In genomic region chr9:77497322-77498198, GRCh38 we compare ENCODE assay signal across 19 cellular contexts.
A peak's percentile ranks its signal among the peaks of the same experiment; 100 is the strongest.
DNase-seq lines count a peak whose midpoint lies in the region; ATAC-seq, FAIRE-seq and TF ChIP-seq lines count a peak whose summit lies in the region.
"Had no signal": no experiment of that assay in that cellular context is flagged by ENCODE, and none has a peak within 500 bp of the region (broad histone marks: within the 10 kb centered on the region; RNA-seq: fewer than 3 reads in every experiment).

No MANE protein-coding gene starts in this region.

- H3K4me1 ChIP-seq in A549 (peaks cover 27% of the 10 kb centered on the region), PC-3 (ENCODE audit: insufficient read depth, low read length) (peaks cover 27% of the 10 kb centered on the region)
- H3K4me1 ChIP-seq: BLaER1 had no signal

- H3F3A ChIP-seq in PC-3 (ENCODE audit: low read length, unreplicated experiment): peaks cover 4% of the 10 kb centered on the region

- H3K36me3 Mint-ChIP-seq in nephron (ENCODE audit: low read depth): no peaks in the 10 kb centered on the region
- H3K36me3 Mint-ChIP-seq: CD14-positive monocyte; CD4-positive, alpha-beta memory T cell had no signal

- H3K4me2 ChIP-seq in A549 (peak overlapping the region; percentile 72; the same call in 2 of the 3 replicates), PC-3 (ENCODE audit: low read length) (peak overlapping the region; percentile 63)
- H3K4me2 ChIP-seq: BLaER1 had no signal

- no peaks in the 10 kb centered on the region for H3K36me3 ChIP-seq in PC-3 (ENCODE audit: low read depth, low read length)
- H3K36me3 ChIP-seq: BLaER1 had no signal

- peak overlapping the region in 2 of 3 experiments; percentile 41 to 98 for H3K27ac Mint-ChIP-seq in nephron

- no peak overlapping the region for H3K9ac ChIP-seq in PC-3 (ENCODE audit: low read length)
- H3K9ac ChIP-seq: BLaER1 had no signal

- no peak overlapping the region for H3K4me3 Mint-ChIP-seq in nephron
- H3K4me3 Mint-ChIP-seq: CD14-positive monocyte; CD4-positive, alpha-beta memory T cell had no signal

- peaks cover 2% of the 10 kb centered on the region for H3K9me3 Mint-ChIP-seq in nephron
- H3K9me3 Mint-ChIP-seq: CD4-positive, alpha-beta memory T cell had no signal

- TF ChIP-seq RAD21 in A549 (conservative IDR thresholded peaks at IDR 0.05 in 1 of 2, IDR thresholded peaks at IDR 0.05 in 1 of 2): no peak

- peak overlapping the region; percentile 55 to 64; a peak in 5 of 6 replicates for H3K27ac ChIP-seq in A549
- peak overlapping the region; percentile 94 for H3K27ac ChIP-seq in PC-3 (ENCODE audit: low read length)
- H3K27ac ChIP-seq in cingulate gyrus (ENCODE audit: low read depth, low read length): peak overlapping the region; percentile 44
- H3K27ac ChIP-seq: BLaER1 had no signal

- no peak overlapping the region for H2AFZ ChIP-seq in PC-3 (ENCODE audit: low read length)

- POLR2A ChIA-PET in A549 (lab: Yijun Ruan, JAX) (no interaction called here), PC-3 (lab: Charles Lee; ENCODE audit: unreplicated experiment) (no interaction called here)

- H3K79me2 ChIP-seq in PC-3 (ENCODE audit: low read length): no peaks in the 10 kb centered on the region

- DNase-seq in A549 (ENCODE audit: low read depth in 1 of 2, low spot score in 1 of 2): no peak
- no peak for DNase-seq in PC-3
- no peak for DNase-seq in NCI-H2029 (lab: John Stamatoyannopoulos, UW)
- DNase-seq in HT-29 (ENCODE audit: low spot score): no peak
- DNase-seq in AML-193 (lab: John Stamatoyannopoulos, UW): no peak
- DNase-seq: CD4-positive, alpha-beta memory T cell; DMS153; DMS79; GDM1; GOT3; H7 had no signal

- no peaks in the 10 kb centered on the region for H3K27me3 Mint-ChIP-seq in nephron (ENCODE audit: low read depth)

- H3K9me3 ChIP-seq in A549: no peaks in the 10 kb centered on the region
- no peaks in the 10 kb centered on the region for H3K9me3 ChIP-seq in PC-3 (ENCODE audit: low read length)
- H3K9me3 ChIP-seq: BLaER1 had no signal

- ATAC-seq in A549 (no peak), PC-3 (no peak)
- ATAC-seq: HCT116 had no signal

- no peaks in the 10 kb centered on the region for H4K20me1 ChIP-seq in PC-3 (ENCODE audit: low read length)
- H4K20me1 ChIP-seq: BLaER1 had no signal

- no peak overlapping the region for H3K4me3 ChIP-seq in A549
- H3K4me3 ChIP-seq in PC-3 (ENCODE audit: low read length): no peak overlapping the region
- H3K4me3 ChIP-seq: BLaER1 had no signal

- no peaks in the 10 kb centered on the region for H3K9me2 ChIP-seq in PC-3 (replicated peaks; ENCODE audit: low read length)

- no peak for TF ChIP-seq POLR2A in A549 (IDR thresholded peaks at IDR 0.05; ENCODE audit: low read length)

- 85% methylated on average over 6 of the region's 6 CpGs for WGBS in A549 (ENCODE audit: missing lambda C conversion rate)

- intact Hi-C loops in PC-3 (cut with micrococcal nuclease): no loop called here

- H3K27me3 ChIP-seq in PC-3 (ENCODE audit: low read length): no peaks in the 10 kb centered on the region
- H3K27me3 ChIP-seq: BLaER1 had no signal

- CTCF ChIA-PET in A549 (lab: Yijun Ruan, JAX): interaction anchor here (1.1 to 2.7 kb wide), 2 partner anchors 9 to 40 kb away, joined by 6 to 11 read pairs; no protein-coding TSS in a partner anchor
- CTCF ChIA-PET in PC-3 (lab: Charles Lee): interaction anchor here (1.1 kb wide), 1 partner anchor 64 kb away, joined by 3 read pairs; no protein-coding TSS in a partner anchor

- no TSS peak for BruUV-seq in PC-3 (replicated peaks; lab: Mats Ljungman, UMichigan)

- H3K4me1 Mint-ChIP-seq in nephron: peaks cover 32% of the 10 kb centered on the region
- H3K4me1 Mint-ChIP-seq: CD14-positive monocyte; CD4-positive, alpha-beta memory T cell had no signal

- no peak for FAIRE-seq in A549 (lab: Jason Lieb, UNC)
- FAIRE-seq: A204.1, GM12892, GM18507 had no signal

- no peak for TF ChIP-seq EP300 in A549 (IDR thresholded peaks at IDR 0.05)

- TF ChIP-seq CTCF in A549 (IDR thresholded peaks at IDR 0.05) (no peak), PC-3 (conservative IDR thresholded peaks at IDR 0.05; ENCODE audit: low read depth, low read length) (no peak), nephron (IDR thresholded peaks at IDR 0.05; ENCODE audit: unreplicated experiment in 3 of 3) (no peak)

TF ChIP-seq in A549, 52 proteins besides CTCF, POLR2A, EP300 and RAD21:
- TF ChIP-seq MAFK (IDR thresholded peaks at IDR 0.05; ENCODE audit: partially characterized antibody): peak; percentile 23
- TF ChIP-seq ZNF302 (CRISPR knock-in tag; IDR thresholded peaks at IDR 0.05): no peak
- TF ChIP-seq NR3C1 (IDR thresholded peaks at IDR 0.05): no peak
- no peak for TF ChIP-seq HDAC2 (IDR thresholded peaks at IDR 0.05)

Comparison
In these comparisons a context has a peak if more than half of its experiments do, and no peak if none do; other contexts are left out.
1. H3K27ac ChIP-seq: peak in every context shown above with its lines; median percentile 94 in PC-3; 60 in A549; 44 in cingulate gyrus.